ENCODE assay signal across 17 cellular contexts in the genomic region with DNA sequence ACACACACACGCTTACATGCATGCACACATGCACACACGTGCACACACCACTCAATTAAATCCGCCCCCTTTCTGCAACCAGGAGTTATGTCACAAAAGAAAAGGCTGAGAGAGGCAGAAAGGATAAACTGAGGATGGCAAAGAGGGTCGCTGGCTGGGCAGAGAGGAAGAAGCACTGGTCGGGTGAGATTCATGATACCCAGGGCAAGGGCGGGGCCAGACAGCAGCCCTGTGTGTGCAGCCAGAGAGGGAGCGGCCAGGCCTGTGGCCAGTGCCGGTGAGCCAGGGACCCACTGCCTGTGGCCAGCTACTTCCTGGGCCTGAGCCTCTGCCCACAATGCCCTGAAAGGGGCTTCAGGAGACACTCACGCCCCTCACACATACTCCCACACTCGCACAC. TPM values are rescaled to one million over a fixed set of nuclear protein-coding genes. Genes with fewer than 3 reads are reported as not detected.
"Had no signal": no experiment of that assay in that cellular context is flagged by ENCODE, and none has a peak within 500 bp of the region (broad histone marks: within the 10 kb centered on the region; RNA-seq: fewer than 3 reads in every experiment).

No MANE protein-coding gene starts in this region.

- H3K4me3 Mint-ChIP-seq: nephron progenitor cell had no signal

- ATAC-seq: activated CD4-positive, CD25-positive, alpha-beta regulatory T cell treated with anti-CD3 and anti-CD28 coated beads, Interleukin-2, amount 50 U/mL, for 24 hours; mucosa of descending colon had no signal

- H3K4me3 ChIP-seq: breast epithelium, esophagus muscularis mucosa, left lung, mucosa of descending colon, stomach, thoracic aorta had no signal

- H3K36me3 ChIP-seq: breast epithelium, esophagus muscularis mucosa, left lung, stomach, thoracic aorta had no signal

- H3K27ac Mint-ChIP-seq: nephron progenitor cell had no signal

- H3K9me3 Mint-ChIP-seq: nephron progenitor cell had no signal

- DNase-seq: activated CD4-positive, alpha-beta T cell treated with anti-CD3 and anti-CD28 coated beads, Interleukin-2, amount 50 U/mL, for 48 hours; activated gamma-delta T cell treated with Interleukin-2 at 50 U/mL for 16 hours; aorta; mucosa of descending colon; nephron progenitor cell; SIG-M5; stimulated activated CD4-positive, alpha-beta T cell treated with anti-CD3 and anti-CD28 coated beads, Interleukin-12 subunit alpha, Interleukin-12 subunit beta, amount 100 ng/mL, for 4 hours; stimulated activated CD4-positive, alpha-beta T cell treated with anti-CD3 and anti-CD28 coated beads, Interleukin-4, amount 100 ng/mL, for 1 hour; stomach had no signal

- H3K4me1 ChIP-seq: breast epithelium, esophagus muscularis mucosa, left lung, stomach had no signal

- H3K9me3 ChIP-seq: breast epithelium, esophagus muscularis mucosa, left lung, mucosa of descending colon, stomach, thoracic aorta had no signal

- H3K27ac ChIP-seq: breast epithelium, esophagus muscularis mucosa, left lung, stomach, thoracic aorta had no signal

- H3K27me3 ChIP-seq: breast epithelium had no signal

RNA-seq across cellular contexts. Expression of gene IL2RB, which starts 19.7 kb away (rescaled TPM):
- total RNA-seq: osteocyte had no signal

RNA-seq across cellular contexts. Expression of gene TMPRSS6, which starts 20.5 kb away (rescaled TPM):
- total RNA-seq: aorta, esophagus muscularis mucosa, fibroblast of villous mesenchyme, osteocyte, thoracic aorta, urinary bladder had no signal
